12 cellular contexts compared by ENCODE assay signal in the genomic region with DNA sequence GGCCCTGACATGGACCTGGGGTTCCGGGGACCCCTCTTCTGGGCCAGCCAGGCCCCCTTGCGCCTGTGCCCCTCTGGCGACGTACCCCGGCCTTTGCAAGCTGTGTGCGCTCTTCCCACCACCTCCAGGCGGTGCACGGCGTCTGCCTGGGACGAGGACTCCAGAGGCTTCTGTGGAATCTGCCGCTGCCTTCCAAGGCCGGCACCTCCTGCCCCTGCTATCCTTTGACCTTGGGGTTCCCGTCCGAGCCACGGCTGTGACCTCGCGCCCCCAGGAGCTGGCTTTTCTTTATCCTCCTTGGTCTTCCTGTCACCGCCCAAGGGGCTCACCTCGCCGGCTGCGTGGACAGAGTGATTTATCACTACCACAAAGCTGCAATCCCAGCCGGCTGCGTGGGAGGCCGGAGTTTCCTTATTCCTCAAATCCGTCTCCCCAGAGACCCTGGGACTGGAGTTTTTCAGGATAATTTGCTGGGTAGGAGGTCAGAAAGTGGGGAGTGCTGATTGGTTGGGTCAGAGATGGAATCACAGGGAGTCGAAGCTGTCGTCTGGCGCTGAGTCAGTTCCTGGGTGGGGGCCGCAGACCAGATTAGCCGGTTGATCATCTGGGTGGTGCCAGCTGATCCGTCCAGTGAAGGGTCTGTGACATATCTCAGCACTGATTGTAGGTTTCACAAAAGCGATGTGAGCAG. TPM values are rescaled to one million over a fixed set of nuclear protein-coding genes. Genes with fewer than 3 reads are reported as not detected.
A peak's percentile ranks its signal among the peaks of the same experiment; 100 is the strongest.
DNase-seq lines count a peak whose midpoint lies in the region; ATAC-seq and TF ChIP-seq lines count a peak whose summit lies in the region.
"Had no signal": no experiment of that assay in that cellular context is flagged by ENCODE, and none has a peak within 500 bp of the region (broad histone marks: within the 10 kb centered on the region; RNA-seq: fewer than 3 reads in every experiment).

No MANE protein-coding gene starts in this region.

- TF ChIP-seq CTCF in fibroblast of pulmonary artery (IDR thresholded peaks at IDR 0.05; ENCODE audit: low read length, missing control alignments): peak; percentile 10

- H3K4me3 Mint-ChIP-seq in activated T-helper 2 cell treated with anti-CD3 and anti-CD28 coated beads, Interferon-gamma antibody, Interleukin-2, Interleukin-4, amounts not matched to agents 10 μg/mL and 5 μg/mL and 100 μg/mL, durations not matched to agents 14 hours and 24 hours and 36 hours (ENCODE audit: low read depth): no peak overlapping the region
- H3K4me3 Mint-ChIP-seq: B cell had no signal

- intact Hi-C loops in activated T-helper 2 cell treated with anti-CD3 and anti-CD28 coated beads, Interferon-gamma antibody, Interleukin-2, Interleukin-4, amounts not matched to agents 10 μg/mL and 5 μg/mL and 100 μg/mL, durations not matched to agents 14 hours and 24 hours and 36 hours (cut with micrococcal nuclease): no loop called here

- no peaks in the 10 kb centered on the region for H3K4me1 Mint-ChIP-seq in activated T-helper 2 cell treated with anti-CD3 and anti-CD28 coated beads, Interferon-gamma antibody, Interleukin-2, Interleukin-4, amounts not matched to agents 10 μg/mL and 5 μg/mL and 100 μg/mL, durations not matched to agents 14 hours and 24 hours and 36 hours (ENCODE audit: low read depth)

- DNase-seq in A172 (ENCODE audit: low spot score) (peak; percentile 96), NCI-H460 (ENCODE audit: extremely low read depth, low read depth) (peak; percentile 87), fibroblast of pulmonary artery (ENCODE audit: low read depth) (peak; percentile 74), NCI-H2081 treated with DMSO at 0.1 percent for 48 hours (lab: John Stamatoyannopoulos, UW) (no peak)
- no peak for DNase-seq in activated T-helper 2 cell treated with anti-CD3 and anti-CD28 coated beads, Interferon-gamma antibody, Interleukin-2, Interleukin-4, amounts not matched to agents 10 μg/mL and 5 μg/mL and 100 μg/mL, durations not matched to agents 14 hours and 24 hours and 36 hours (ENCODE audit: low spot score)
- no peak for DNase-seq in stimulated activated CD4-positive, alpha-beta T cell treated with anti-CD3 and anti-CD28 coated beads, Interleukin-1b, Interleukin-23, amount 100 ng/mL, for 48 hours
- DNase-seq: MM.1S; stimulated activated CD8-positive, alpha-beta memory T cell treated with anti-CD3 and anti-CD28 coated beads, Interleukin-4, amount 100 ng/mL, for 48 hours had no signal

- no peaks in the 10 kb centered on the region for H3K36me3 Mint-ChIP-seq in activated T-helper 2 cell treated with anti-CD3 and anti-CD28 coated beads, Interferon-gamma antibody, Interleukin-2, Interleukin-4, amounts not matched to agents 10 μg/mL and 5 μg/mL and 100 μg/mL, durations not matched to agents 14 hours and 24 hours and 36 hours (ENCODE audit: low read depth)

- ATAC-seq in GM18511 (IDR thresholded peaks at IDR 0.05; ENCODE audit: unreplicated experiment): no peak
- ATAC-seq: sciatic nerve had no signal

- H3K9ac ChIP-seq in mucosa of stomach (ENCODE audit: low read length): peak overlapping the region; percentile 11

- no peaks in the 10 kb centered on the region for H3K9me3 Mint-ChIP-seq in activated T-helper 2 cell treated with anti-CD3 and anti-CD28 coated beads, Interferon-gamma antibody, Interleukin-2, Interleukin-4, amounts not matched to agents 10 μg/mL and 5 μg/mL and 100 μg/mL, durations not matched to agents 14 hours and 24 hours and 36 hours

- H3K27me3 ChIP-seq in mucosa of stomach (ENCODE audit: control insufficient read depth, insufficient read depth, low read length): no peaks in the 10 kb centered on the region

- no peaks in the 10 kb centered on the region for H3K36me3 ChIP-seq in mucosa of stomach (ENCODE audit: control insufficient read depth, insufficient read depth, low read length)

- H3K4me3 ChIP-seq in fibroblast of pulmonary artery (replicated peaks; ENCODE audit: low read depth, low read length): peak overlapping the region; percentile 5
- H3K4me3 ChIP-seq in mucosa of stomach (ENCODE audit: low read length): peak overlapping the region; percentile 1

- H3K4me1 ChIP-seq in mucosa of stomach (ENCODE audit: control insufficient read depth, insufficient read depth, low read length): peaks cover 30% of the 10 kb centered on the region

- H3K27me3 Mint-ChIP-seq in activated T-helper 2 cell treated with anti-CD3 and anti-CD28 coated beads, Interferon-gamma antibody, Interleukin-2, Interleukin-4, amounts not matched to agents 10 μg/mL and 5 μg/mL and 100 μg/mL, durations not matched to agents 14 hours and 24 hours and 36 hours (ENCODE audit: low read depth): no peaks in the 10 kb centered on the region
- H3K27me3 Mint-ChIP-seq: B cell had no signal

- no peak overlapping the region for H3K27ac Mint-ChIP-seq in activated T-helper 2 cell treated with anti-CD3 and anti-CD28 coated beads, Interferon-gamma antibody, Interleukin-2, Interleukin-4, amounts not matched to agents 10 μg/mL and 5 μg/mL and 100 μg/mL, durations not matched to agents 14 hours and 24 hours and 36 hours
- H3K27ac Mint-ChIP-seq: B cell had no signal

- no peaks in the 10 kb centered on the region for H3K9me3 ChIP-seq in mucosa of stomach (ENCODE audit: control insufficient read depth, low read length)

RNA-seq across cellular contexts. Expression of gene PLCXD1, which starts 19.9 kb away (rescaled TPM):
- 20.3 and 22.4 TPM in 2 replicates for total RNA-seq in A172 (2014; rRNA removed; shearing (Covaris generic))
- 5.5 and 6.5 TPM in 2 replicates for total RNA-seq in NCI-H460 (2014; rRNA removed; shearing (Covaris generic))
- 0.68 and 1.4 TPM in 2 replicates for polyA plus RNA-seq in NCI-H460 (2014; cell fraction: nucleus; rRNA removed)
- total RNA-seq in activated T-helper 2 cell treated with anti-CD3 and anti-CD28 coated beads, Interferon-gamma antibody, Interleukin-2, Interleukin-4, amounts not matched to agents 10 μg/mL and 5 μg/mL and 100 μg/mL, durations not matched to agents 14 hours and 24 hours and 36 hours: 58.8 and 60.0 TPM in 2 replicates

RNA-seq across cellular contexts. Expression of gene GTPBP6, which starts 57.3 kb away (rescaled TPM):
- total RNA-seq in A172 (2014; rRNA removed; shearing (Covaris generic)): 62.6 and 67.0 TPM in 2 replicates
- total RNA-seq in NCI-H460 (2014; rRNA removed; shearing (Covaris generic)): 50.5 and 58.6 TPM in 2 replicates
- polyA plus RNA-seq in NCI-H460 (2014; cell fraction: nucleus; rRNA removed): 121 and 149 TPM in 2 replicates
- total RNA-seq in activated T-helper 2 cell treated with anti-CD3 and anti-CD28 coated beads, Interferon-gamma antibody, Interleukin-2, Interleukin-4, amounts not matched to agents 10 μg/mL and 5 μg/mL and 100 μg/mL, durations not matched to agents 14 hours and 24 hours and 36 hours: 65.5 and 67.0 TPM in 2 replicates

Comparison
In these comparisons a context has a peak if more than half of its experiments do, and no peak if none do; other contexts are left out.
1. DNase-seq: peak in A172 (single experiment), NCI-H460 (single experiment) and fibroblast of pulmonary artery (single experiment); none in NCI-H2081 treated with DMSO at 0.1 percent for 48 hours (single experiment), activated T-helper 2 cell treated with anti-CD3 and anti-CD28 coated beads, Interferon-gamma antibody, Interleukin-2, Interleukin-4, amounts not matched to agents 10 μg/mL and 5 μg/mL and 100 μg/mL, durations not matched to agents 14 hours and 24 hours and 36 hours (single experiment) and stimulated activated CD4-positive, alpha-beta T cell treated with anti-CD3 and anti-CD28 coated beads, Interleukin-1b, Interleukin-23, amount 100 ng/mL, for 48 hours (single experiment).